In genomic region chr20:327041-327945, GRCh38 we compare ENCODE assay signal across 1 cellular context.
TF ChIP-seq lines count a peak whose summit lies in the region.

No MANE protein-coding gene starts in this region.

TF ChIP-seq in HepG2, 621 proteins besides CTCF, POLR2A, EP300 and RAD21 (continued from another document and continues in another):
- no peak for TF ChIP-seq ZNF326 (CRISPR knock-in tag; IDR thresholded peaks at IDR 0.05; ENCODE audit: borderline replicate concordance)
- no peak for TF ChIP-seq MLLT10 (CRISPR knock-in tag; IDR thresholded peaks at IDR 0.05)
- TF ChIP-seq, protein P1, sequence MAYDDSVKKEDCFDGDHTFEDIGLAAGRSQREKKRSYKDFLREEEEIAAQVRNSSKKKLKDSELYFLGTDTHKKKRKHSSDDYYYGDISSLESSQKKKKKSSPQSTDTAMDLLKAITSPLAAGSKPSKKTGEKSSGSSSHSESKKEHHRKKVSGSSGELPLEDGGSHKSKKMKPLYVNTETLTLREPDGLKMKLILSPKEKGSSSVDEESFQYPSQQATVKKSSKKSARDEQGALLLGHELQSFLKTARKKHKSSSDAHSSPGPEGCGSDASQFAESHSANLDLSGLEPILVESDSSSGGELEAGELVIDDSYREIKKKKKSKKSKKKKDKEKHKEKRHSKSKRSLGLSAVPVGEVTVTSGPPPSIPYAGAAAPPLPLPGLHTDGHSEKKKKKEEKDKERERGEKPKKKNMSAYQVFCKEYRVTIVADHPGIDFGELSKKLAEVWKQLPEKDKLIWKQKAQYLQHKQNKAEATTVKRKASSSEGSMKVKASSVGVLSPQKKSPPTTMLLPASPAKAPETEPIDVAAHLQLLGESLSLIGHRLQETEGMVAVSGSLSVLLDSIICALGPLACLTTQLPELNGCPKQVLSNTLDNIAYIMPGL (CRISPR knock-in tag; IDR thresholded peaks at IDR 0.05; ENCODE audit: borderline replicate concordance in 1 of 2, low read depth in 1 of 2): peak in 1 of 2 experiments; percentile 60; a peak in 2 of 4 replicates
- TF ChIP-seq ZBTB21 (CRISPR knock-in tag; IDR thresholded peaks at IDR 0.05): no peak
- TF ChIP-seq ZNF484 (CRISPR knock-in tag; IDR thresholded peaks at IDR 0.05; ENCODE audit: borderline replicate concordance, low read depth): 0 out of 2 replicates have a peak, but pooled peaks have one; percentile 24
- peak; percentile 67 for TF ChIP-seq IKZF5 (CRISPR knock-in tag; IDR thresholded peaks at IDR 0.05)
- TF ChIP-seq NFE2 (CRISPR knock-in tag; IDR thresholded peaks at IDR 0.05): no peak
- no peak for TF ChIP-seq NFE2L2 (IDR thresholded peaks at IDR 0.05; ENCODE audit: low read length)
- no peak for TF ChIP-seq ZNF720 (CRISPR knock-in tag; IDR thresholded peaks at IDR 0.05)
- TF ChIP-seq NRL (CRISPR knock-in tag; IDR thresholded peaks at IDR 0.05; ENCODE audit: borderline replicate concordance): no peak; the same call in 1 of the 2 replicates
- TF ChIP-seq STAT6 (CRISPR knock-in tag; IDR thresholded peaks at IDR 0.05; ENCODE audit: borderline replicate concordance): no peak; the same call in 1 of the 2 replicates
- no peak for TF ChIP-seq MBD4 (IDR thresholded peaks at IDR 0.05; ENCODE audit: borderline replicate concordance, low read length)
- TF ChIP-seq, protein P2, sequence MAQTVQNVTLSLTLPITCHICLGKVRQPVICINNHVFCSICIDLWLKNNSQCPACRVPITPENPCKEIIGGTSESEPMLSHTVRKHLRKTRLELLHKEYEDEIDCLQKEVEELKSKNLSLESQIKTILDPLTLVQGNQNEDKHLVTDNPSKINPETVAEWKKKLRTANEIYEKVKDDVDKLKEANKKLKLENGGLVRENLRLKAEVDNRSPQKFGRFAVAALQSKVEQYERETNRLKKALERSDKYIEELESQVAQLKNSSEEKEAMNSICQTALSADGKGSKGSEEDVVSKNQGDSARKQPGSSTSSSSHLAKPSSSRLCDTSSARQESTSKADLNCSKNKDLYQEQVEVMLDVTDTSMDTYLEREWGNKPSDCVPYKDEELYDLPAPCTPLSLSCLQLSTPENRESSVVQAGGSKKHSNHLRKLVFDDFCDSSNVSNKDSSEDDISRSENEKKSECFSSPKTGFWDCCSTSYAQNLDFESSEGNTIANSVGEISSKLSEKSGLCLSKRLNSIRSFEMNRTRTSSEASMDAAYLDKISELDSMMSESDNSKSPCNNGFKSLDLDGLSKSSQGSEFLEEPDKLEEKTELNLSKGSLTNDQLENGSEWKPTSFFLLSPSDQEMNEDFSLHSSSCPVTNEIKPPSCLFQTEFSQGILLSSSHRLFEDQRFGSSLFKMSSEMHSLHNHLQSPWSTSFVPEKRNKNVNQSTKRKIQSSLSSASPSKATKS (CRISPR knock-in tag; IDR thresholded peaks at IDR 0.05): no peak
- no peak for TF ChIP-seq ARID2 (CRISPR knock-in tag; IDR thresholded peaks at IDR 0.05; ENCODE audit: borderline replicate concordance)
- no peak for TF ChIP-seq ZSCAN22 (CRISPR knock-in tag; IDR thresholded peaks at IDR 0.05)
- TF ChIP-seq FOXA3 (CRISPR knock-in tag; IDR thresholded peaks at IDR 0.05): peak; percentile 63; the same call in 1 of the 2 replicates
- 0 out of 2 replicates have a peak, but pooled peaks have one; percentile 59 for TF ChIP-seq CAMTA2 (CRISPR knock-in tag; IDR thresholded peaks at IDR 0.05; ENCODE audit: borderline replicate concordance)
- TF ChIP-seq HNF1A (IDR thresholded peaks at IDR 0.05; ENCODE audit: low read depth): no peak; the same call in 1 of the 2 replicates
- TF ChIP-seq HNF1A (CRISPR knock-in tag; IDR thresholded peaks at IDR 0.05; ENCODE audit: borderline replicate concordance): peak; percentile 63
- TF ChIP-seq SKIL (CRISPR knock-in tag; IDR thresholded peaks at IDR 0.05; ENCODE audit: borderline replicate concordance): peak; percentile 74
- TF ChIP-seq ZNF441 (CRISPR knock-in tag; IDR thresholded peaks at IDR 0.05; ENCODE audit: borderline replicate concordance): 0 out of 2 replicates have a peak, but pooled peaks have one; percentile 18
- no peak; the same call in 1 of the 2 replicates for TF ChIP-seq ZFP37 (CRISPR knock-in tag; IDR thresholded peaks at IDR 0.05; ENCODE audit: borderline replicate concordance)
- peak; percentile 74 for TF ChIP-seq MIER2 (CRISPR knock-in tag; IDR thresholded peaks at IDR 0.05)
- TF ChIP-seq ZSCAN5A (CRISPR knock-in tag; IDR thresholded peaks at IDR 0.05; ENCODE audit: borderline replicate concordance): no peak
- TF ChIP-seq FOXP1 (IDR thresholded peaks at IDR 0.05): no peak
- TF ChIP-seq FOXP1 (CRISPR knock-in tag; IDR thresholded peaks at IDR 0.05): peak; percentile 47; the same call in 1 of the 2 replicates
- TF ChIP-seq KAT8 (CRISPR knock-in tag; IDR thresholded peaks at IDR 0.05): peak; percentile 57; the same call in 1 of the 2 replicates
- peak; percentile 67 for TF ChIP-seq THAP11 (CRISPR knock-in tag; IDR thresholded peaks at IDR 0.05)
- TF ChIP-seq IRF2 (CRISPR knock-in tag; IDR thresholded peaks at IDR 0.05): no peak; the same call in 1 of the 2 replicates
- TF ChIP-seq TOPORS (CRISPR knock-in tag; IDR thresholded peaks at IDR 0.05): no peak
- peak; percentile 95 for TF ChIP-seq AGO2 (optimal IDR thresholded peaks at IDR 0.05; ENCODE audit: low read depth, low read length)
- no peak for TF ChIP-seq ZKSCAN1 (IDR thresholded peaks at IDR 0.05; ENCODE audit: low read length)
- TF ChIP-seq GABPA (IDR thresholded peaks at IDR 0.05; ENCODE audit: low read depth, low read length): no peak
- TF ChIP-seq GABPA (CRISPR knock-in tag; IDR thresholded peaks at IDR 0.05; ENCODE audit: low read depth): peak; percentile 74
- no peak for TF ChIP-seq AFF4 (CRISPR knock-in tag; IDR thresholded peaks at IDR 0.05)
- TF ChIP-seq STAT5B (CRISPR knock-in tag; IDR thresholded peaks at IDR 0.05): no peak
- TF ChIP-seq XBP1 (CRISPR knock-in tag; IDR thresholded peaks at IDR 0.05): no peak
- peak; percentile 20; the same call in 1 of the 2 replicates for TF ChIP-seq ZNF121 (CRISPR knock-in tag; IDR thresholded peaks at IDR 0.05)
